ENCODE assay signal across 1 cellular context in the genomic region with DNA sequence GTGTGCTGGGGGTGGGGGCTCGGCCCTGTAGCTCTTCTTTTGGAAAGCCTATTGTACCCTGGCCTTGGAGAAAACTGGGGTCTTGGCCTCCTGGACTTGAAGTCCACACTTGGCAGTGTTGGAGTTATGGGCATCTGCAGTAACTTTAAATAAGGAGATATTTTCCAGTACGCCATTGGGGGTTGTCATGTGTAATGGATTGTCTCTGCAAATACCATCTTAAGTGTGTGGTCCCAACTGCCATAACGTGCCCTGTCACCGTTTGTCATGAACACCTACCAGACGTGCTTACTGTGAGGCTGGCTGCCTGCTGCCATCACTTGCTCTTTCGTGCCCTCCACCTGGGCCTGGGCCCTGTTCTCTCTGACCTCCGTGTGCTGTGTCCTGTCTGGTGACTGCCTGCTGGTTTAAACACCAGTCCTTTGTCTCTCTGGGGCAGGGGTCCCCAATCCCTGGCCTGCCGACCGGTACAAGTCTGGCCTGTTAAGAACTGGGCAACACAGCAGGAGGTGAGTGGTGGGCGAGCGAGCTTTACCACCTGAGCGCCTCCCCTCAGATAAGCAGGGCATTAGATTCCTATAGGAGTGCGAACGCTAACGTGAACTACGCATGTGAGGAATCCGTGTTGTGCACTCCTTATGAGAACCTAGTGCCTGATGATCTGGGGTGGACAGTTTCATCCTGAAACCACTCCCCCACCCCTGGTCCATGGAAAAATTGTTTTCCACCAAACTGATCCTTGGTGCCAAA.
A peak's percentile ranks its signal among the peaks of the same experiment; 100 is the strongest.
TF ChIP-seq lines count a peak whose summit lies in the region.

No MANE protein-coding gene starts in this region.

TF ChIP-seq in K562, 482 proteins besides CTCF, POLR2A, EP300 and RAD21 (continues in another document):
- TF ChIP-seq ADNP (tag; IDR thresholded peaks at IDR 0.05) (no peak), GABPA (tag; conservative IDR thresholded peaks at IDR 0.05; ENCODE audit: low read depth) (no peak), ARHGAP35 (IDR thresholded peaks at IDR 0.05; ENCODE audit: partially characterized antibody) (no peak), MIER1 (IDR thresholded peaks at IDR 0.05; ENCODE audit: low read depth) (no peak), SMC3 (conservative IDR thresholded peaks at IDR 0.05; ENCODE audit: insufficient read depth, low read depth, low read length) (no peak), ZNF830 (CRISPR knock-in tag; IDR thresholded peaks at IDR 0.05) (no peak), ZBTB7A (IDR thresholded peaks at IDR 0.05; ENCODE audit: borderline replicate concordance, control insufficient read depth, low read depth, low read length) (no peak), ZNF408 (CRISPR knock-in tag; IDR thresholded peaks at IDR 0.05; ENCODE audit: low read depth) (no peak), KLF10 (CRISPR knock-in tag; IDR thresholded peaks at IDR 0.05) (no peak), CCNT2 (IDR thresholded peaks at IDR 0.05; ENCODE audit: borderline replicate concordance, extremely low read depth, insufficient read length, low read depth, low read length) (no peak), NFXL1 (CRISPR knock-in tag; IDR thresholded peaks at IDR 0.05) (peak; percentile 27; the same call in 1 of the 2 replicates), MBD2 (IDR thresholded peaks at IDR 0.05; ENCODE audit: borderline replicate concordance, low read depth) (0 out of 2 replicates have a peak, but pooled peaks have one; percentile 32), ZNF24 (IDR thresholded peaks at IDR 0.05) (no peak), KLF6 (CRISPR knock-in tag; IDR thresholded peaks at IDR 0.05; ENCODE audit: borderline replicate concordance) (no peak), ZNF695 (CRISPR knock-in tag; IDR thresholded peaks at IDR 0.05) (no peak), KAT7 (CRISPR knock-in tag; IDR thresholded peaks at IDR 0.05; ENCODE audit: borderline replicate concordance) (no peak), PCBP1 (IDR thresholded peaks at IDR 0.05; ENCODE audit: low read depth, low read length, poor library complexity, severe bottlenecking) (no peak), SMARCA5 (IDR thresholded peaks at IDR 0.05) (no peak), ZNF699 (CRISPR knock-in tag; IDR thresholded peaks at IDR 0.05; ENCODE audit: insufficient replicate concordance) (no peak), TFAM (CRISPR knock-in tag; conservative IDR thresholded peaks at IDR 0.05) (no peak)
- TF ChIP-seq, protein P1, sequence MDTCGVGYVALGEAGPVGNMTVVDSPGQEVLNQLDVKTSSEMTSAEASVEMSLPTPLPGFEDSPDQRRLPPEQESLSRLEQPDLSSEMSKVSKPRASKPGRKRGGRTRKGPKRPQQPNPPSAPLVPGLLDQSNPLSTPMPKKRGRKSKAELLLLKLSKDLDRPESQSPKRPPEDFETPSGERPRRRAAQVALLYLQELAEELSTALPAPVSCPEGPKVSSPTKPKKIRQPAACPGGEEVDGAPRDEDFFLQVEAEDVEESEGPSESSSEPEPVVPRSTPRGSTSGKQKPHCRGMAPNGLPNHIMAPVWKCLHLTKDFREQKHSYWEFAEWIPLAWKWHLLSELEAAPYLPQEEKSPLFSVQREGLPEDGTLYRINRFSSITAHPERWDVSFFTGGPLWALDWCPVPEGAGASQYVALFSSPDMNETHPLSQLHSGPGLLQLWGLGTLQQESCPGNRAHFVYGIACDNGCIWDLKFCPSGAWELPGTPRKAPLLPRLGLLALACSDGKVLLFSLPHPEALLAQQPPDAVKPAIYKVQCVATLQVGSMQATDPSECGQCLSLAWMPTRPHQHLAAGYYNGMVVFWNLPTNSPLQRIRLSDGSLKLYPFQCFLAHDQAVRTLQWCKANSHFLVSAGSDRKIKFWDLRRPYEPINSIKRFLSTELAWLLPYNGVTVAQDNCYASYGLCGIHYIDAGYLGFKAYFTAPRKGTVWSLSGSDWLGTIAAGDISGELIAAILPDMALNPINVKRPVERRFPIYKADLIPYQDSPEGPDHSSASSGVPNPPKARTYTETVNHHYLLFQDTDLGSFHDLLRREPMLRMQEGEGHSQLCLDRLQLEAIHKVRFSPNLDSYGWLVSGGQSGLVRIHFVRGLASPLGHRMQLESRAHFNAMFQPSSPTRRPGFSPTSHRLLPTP (IDR thresholded peaks at IDR 0.05; ENCODE audit: borderline replicate concordance, extremely low read depth, insufficient read length): no peak
- TF ChIP-seq, protein P2, sequence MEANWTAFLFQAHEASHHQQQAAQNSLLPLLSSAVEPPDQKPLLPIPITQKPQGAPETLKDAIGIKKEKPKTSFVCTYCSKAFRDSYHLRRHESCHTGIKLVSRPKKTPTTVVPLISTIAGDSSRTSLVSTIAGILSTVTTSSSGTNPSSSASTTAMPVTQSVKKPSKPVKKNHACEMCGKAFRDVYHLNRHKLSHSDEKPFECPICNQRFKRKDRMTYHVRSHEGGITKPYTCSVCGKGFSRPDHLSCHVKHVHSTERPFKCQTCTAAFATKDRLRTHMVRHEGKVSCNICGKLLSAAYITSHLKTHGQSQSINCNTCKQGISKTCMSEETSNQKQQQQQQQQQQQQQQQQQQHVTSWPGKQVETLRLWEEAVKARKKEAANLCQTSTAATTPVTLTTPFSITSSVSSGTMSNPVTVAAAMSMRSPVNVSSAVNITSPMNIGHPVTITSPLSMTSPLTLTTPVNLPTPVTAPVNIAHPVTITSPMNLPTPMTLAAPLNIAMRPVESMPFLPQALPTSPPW (CRISPR knock-in tag; IDR thresholded peaks at IDR 0.05): no peak
- TF ChIP-seq, protein P3, sequence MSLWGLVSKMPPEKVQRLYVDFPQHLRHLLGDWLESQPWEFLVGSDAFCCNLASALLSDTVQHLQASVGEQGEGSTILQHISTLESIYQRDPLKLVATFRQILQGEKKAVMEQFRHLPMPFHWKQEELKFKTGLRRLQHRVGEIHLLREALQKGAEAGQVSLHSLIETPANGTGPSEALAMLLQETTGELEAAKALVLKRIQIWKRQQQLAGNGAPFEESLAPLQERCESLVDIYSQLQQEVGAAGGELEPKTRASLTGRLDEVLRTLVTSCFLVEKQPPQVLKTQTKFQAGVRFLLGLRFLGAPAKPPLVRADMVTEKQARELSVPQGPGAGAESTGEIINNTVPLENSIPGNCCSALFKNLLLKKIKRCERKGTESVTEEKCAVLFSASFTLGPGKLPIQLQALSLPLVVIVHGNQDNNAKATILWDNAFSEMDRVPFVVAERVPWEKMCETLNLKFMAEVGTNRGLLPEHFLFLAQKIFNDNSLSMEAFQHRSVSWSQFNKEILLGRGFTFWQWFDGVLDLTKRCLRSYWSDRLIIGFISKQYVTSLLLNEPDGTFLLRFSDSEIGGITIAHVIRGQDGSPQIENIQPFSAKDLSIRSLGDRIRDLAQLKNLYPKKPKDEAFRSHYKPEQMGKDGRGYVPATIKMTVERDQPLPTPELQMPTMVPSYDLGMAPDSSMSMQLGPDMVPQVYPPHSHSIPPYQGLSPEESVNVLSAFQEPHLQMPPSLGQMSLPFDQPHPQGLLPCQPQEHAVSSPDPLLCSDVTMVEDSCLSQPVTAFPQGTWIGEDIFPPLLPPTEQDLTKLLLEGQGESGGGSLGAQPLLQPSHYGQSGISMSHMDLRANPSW (CRISPR knock-in tag; IDR thresholded peaks at IDR 0.05): no peak
- TF ChIP-seq, protein P4, sequence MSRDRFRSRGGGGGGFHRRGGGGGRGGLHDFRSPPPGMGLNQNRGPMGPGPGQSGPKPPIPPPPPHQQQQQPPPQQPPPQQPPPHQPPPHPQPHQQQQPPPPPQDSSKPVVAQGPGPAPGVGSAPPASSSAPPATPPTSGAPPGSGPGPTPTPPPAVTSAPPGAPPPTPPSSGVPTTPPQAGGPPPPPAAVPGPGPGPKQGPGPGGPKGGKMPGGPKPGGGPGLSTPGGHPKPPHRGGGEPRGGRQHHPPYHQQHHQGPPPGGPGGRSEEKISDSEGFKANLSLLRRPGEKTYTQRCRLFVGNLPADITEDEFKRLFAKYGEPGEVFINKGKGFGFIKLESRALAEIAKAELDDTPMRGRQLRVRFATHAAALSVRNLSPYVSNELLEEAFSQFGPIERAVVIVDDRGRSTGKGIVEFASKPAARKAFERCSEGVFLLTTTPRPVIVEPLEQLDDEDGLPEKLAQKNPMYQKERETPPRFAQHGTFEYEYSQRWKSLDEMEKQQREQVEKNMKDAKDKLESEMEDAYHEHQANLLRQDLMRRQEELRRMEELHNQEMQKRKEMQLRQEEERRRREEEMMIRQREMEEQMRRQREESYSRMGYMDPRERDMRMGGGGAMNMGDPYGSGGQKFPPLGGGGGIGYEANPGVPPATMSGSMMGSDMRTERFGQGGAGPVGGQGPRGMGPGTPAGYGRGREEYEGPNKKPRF (IDR thresholded peaks at IDR 0.05; ENCODE audit: low read depth, low read length): no peak
- TF ChIP-seq, protein P5, sequence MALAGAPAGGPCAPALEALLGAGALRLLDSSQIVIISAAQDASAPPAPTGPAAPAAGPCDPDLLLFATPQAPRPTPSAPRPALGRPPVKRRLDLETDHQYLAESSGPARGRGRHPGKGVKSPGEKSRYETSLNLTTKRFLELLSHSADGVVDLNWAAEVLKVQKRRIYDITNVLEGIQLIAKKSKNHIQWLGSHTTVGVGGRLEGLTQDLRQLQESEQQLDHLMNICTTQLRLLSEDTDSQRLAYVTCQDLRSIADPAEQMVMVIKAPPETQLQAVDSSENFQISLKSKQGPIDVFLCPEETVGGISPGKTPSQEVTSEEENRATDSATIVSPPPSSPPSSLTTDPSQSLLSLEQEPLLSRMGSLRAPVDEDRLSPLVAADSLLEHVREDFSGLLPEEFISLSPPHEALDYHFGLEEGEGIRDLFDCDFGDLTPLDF (CRISPR knock-in tag; IDR thresholded peaks at IDR 0.05): no peak
- TF ChIP-seq, protein P6, sequence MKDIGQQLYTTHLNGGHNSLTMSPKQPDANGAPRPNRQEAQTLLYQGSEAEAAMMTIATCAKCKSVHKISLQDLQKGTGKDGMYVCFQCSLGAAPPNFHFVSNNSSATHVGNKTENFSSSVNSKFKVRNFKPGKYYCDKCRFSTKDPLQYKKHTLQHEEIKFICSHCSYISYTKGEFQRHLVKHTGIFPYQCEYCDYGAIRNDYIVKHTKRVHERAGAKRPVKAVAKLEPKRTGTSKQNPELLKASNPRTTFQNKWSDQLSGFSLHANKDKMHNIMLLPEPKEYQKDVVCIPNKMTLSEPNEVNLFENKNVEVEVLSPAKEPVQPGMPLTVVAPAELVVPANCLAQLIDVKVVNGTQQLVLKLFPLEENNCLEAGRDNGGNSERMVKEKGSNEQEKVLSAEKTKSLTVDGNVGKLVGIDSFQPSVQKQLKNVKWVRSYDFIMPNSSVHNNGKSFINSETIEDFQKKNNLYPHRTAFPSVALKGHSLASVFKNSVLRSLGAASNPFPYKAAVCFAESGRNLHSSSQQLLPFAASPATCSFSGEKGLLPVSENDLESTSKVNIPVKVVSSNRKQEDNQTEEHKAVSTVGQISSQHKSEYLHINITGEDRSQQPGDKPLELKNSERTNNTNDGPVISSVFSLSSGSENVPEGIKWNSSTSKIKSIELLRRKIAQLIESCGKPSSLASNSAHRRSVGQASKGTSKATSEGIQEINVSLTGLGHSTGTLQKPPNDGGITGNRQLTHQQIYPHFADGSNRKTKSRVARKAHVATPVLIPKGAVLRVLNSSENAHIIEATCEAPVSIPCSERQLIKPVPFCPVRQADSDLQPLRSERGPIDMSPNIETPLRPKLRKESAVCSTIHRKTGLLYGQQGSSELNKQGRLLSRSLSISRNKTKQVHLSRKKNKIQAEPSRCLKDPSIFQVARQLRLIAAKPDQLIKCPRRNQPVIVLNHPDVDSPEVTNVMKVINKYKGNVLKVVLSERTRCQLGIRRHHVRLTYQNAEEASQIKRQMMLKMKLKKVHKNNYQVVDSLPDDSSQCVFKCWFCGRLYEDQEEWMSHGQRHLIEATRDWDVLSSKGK (CRISPR knock-in tag; IDR thresholded peaks at IDR 0.05): no peak
- TF ChIP-seq, protein P7, sequence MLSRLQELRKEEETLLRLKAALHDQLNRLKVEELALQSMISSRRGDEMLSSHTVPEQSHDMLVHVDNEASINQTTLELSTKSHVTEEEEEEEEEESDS (CRISPR knock-in tag; IDR thresholded peaks at IDR 0.05): no peak
- TF ChIP-seq, protein P8, sequence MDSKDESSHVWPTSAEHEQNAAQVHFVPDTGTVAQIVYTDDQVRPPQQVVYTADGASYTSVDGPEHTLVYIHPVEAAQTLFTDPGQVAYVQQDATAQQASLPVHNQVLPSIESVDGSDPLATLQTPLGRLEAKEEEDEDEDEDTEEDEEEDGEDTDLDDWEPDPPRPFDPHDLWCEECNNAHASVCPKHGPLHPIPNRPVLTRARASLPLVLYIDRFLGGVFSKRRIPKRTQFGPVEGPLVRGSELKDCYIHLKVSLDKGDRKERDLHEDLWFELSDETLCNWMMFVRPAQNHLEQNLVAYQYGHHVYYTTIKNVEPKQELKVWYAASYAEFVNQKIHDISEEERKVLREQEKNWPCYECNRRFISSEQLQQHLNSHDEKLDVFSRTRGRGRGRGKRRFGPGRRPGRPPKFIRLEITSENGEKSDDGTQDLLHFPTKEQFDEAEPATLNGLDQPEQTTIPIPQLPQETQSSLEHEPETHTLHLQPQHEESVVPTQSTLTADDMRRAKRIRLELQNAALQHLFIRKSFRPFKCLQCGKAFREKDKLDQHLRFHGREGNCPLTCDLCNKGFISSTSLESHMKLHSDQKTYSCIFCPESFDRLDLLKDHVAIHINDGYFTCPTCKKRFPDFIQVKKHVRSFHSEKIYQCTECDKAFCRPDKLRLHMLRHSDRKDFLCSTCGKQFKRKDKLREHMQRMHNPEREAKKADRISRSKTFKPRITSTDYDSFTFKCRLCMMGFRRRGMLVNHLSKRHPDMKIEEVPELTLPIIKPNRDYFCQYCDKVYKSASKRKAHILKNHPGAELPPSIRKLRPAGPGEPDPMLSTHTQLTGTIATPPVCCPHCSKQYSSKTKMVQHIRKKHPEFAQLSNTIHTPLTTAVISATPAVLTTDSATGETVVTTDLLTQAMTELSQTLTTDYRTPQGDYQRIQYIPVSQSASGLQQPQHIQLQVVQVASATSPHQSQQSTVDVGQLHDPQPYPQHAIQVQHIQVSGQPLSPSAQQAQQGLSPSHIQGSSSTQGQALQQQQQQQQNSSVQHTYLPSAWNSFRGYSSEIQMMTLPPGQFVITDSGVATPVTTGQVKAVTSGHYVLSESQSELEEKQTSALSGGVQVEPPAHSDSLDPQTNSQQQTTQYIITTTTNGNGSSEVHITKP (IDR thresholded peaks at IDR 0.05; ENCODE audit: partially characterized antibody): no peak
- TF ChIP-seq, protein P9, sequence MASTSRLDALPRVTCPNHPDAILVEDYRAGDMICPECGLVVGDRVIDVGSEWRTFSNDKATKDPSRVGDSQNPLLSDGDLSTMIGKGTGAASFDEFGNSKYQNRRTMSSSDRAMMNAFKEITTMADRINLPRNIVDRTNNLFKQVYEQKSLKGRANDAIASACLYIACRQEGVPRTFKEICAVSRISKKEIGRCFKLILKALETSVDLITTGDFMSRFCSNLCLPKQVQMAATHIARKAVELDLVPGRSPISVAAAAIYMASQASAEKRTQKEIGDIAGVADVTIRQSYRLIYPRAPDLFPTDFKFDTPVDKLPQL (IDR thresholded peaks at IDR 0.05; ENCODE audit: extremely low read depth, insufficient read length): no peak
- TF ChIP-seq, protein P10, sequence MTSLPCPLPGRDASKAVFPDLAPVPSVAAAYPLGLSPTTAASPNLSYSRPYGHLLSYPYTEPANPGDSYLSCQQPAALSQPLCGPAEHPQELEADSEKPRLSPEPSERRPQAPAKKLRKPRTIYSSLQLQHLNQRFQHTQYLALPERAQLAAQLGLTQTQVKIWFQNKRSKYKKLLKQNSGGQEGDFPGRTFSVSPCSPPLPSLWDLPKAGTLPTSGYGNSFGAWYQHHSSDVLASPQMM (CRISPR knock-in tag; IDR thresholded peaks at IDR 0.05): no peak
